19 cellular contexts compared by ENCODE assay signal in the genomic region with DNA sequence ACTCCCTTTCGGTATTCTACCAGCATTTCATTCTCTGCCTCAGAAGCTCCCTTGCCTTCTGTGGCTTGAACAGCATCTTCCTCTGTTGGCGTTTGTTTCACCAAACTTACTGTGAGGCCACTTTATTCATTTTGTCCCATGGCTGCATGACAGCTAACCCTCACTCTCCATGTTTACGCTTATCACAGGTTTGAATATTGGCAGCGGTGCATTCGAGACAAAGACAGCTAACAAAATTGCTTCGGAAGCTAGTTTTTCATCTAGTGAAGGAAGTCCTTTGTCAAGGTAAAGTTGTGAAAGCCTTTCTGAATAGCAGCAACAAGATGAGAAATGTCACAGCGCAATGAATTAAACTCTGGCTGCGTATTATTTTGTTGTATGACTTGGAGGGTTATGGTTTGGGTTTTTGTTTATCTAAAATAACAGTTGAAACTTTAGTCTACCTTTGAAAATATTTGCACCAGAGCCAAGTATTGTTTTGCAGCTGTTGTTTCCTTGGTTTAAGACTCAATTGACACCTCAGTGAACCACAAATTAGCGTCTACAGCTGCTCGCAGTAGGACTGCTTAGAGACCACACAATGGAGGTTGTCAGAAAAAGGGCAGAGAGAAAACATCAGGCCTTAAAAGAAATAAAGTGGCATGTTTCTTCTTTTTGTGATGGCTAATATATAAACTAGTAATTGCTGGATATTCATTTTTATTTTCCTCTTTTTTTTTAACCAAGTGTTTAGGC.
"Had no signal": no experiment of that assay in that cellular context is flagged by ENCODE, and none has a peak within 500 bp of the region (broad histone marks: within the 10 kb centered on the region; RNA-seq: fewer than 3 reads in every experiment).

No MANE protein-coding gene starts in this region.

- FAIRE-seq: endothelial cell of umbilical vein, islet of Langerhans had no signal

- H3K27me3 ChIP-seq: foreskin keratinocyte, heart left ventricle, right lobe of liver, spleen had no signal

- H3K36me3 Mint-ChIP-seq: natural killer cell treated with Interleukin-12 subunit alpha and Interleukin-12 subunit beta and Interleukin-15 and Interleukin-18, amount 100 ng/mL, for 72 hours had no signal

- ATAC-seq: activated CD8-positive, alpha-beta memory T cell treated with anti-CD3 and anti-CD28 coated beads, Interleukin-2, amount 10 ng/mL, durations not matched to agents 7 days and 5 days; activated naive CD4-positive, alpha-beta T cell treated with anti-CD3 and anti-CD28 coated beads, Interleukin-2, amount 50 U/mL, for 72 hours; foreskin keratinocyte; heart left ventricle; left lobe of liver; psoas muscle; right lobe of liver; stimulated activated naive B cell treated with anti-CD40 and anti-IgM and Interleukin-4, amounts not matched to agents 10 μg/mL and 1 μg/mL and 100 μg/mL, for 72 hours had no signal

- H3K4me3 ChIP-seq: heart left ventricle, psoas muscle, right lobe of liver, spleen had no signal

- H3K9me3 Mint-ChIP-seq: activated naive CD4-positive, alpha-beta T cell treated with anti-CD3 and anti-CD28 coated beads, Interleukin-2, amount 50 U/mL, for 72 hours; activated T-cell treated with anti-CD3 and anti-CD28 coated beads, Interleukin-2, amount 50 U/mL, for 24 hours; natural killer cell treated with Interleukin-12 subunit alpha and Interleukin-12 subunit beta and Interleukin-15 and Interleukin-18, amount 100 ng/mL, for 72 hours; stimulated activated naive B cell treated with anti-CD40 and anti-IgM and Interleukin-4, amounts not matched to agents 10 μg/mL and 1 μg/mL and 100 μg/mL, for 72 hours had no signal

- H3K27ac Mint-ChIP-seq: activated CD8-positive, alpha-beta memory T cell treated with anti-CD3 and anti-CD28 coated beads, Interleukin-2, amount 10 ng/mL, durations not matched to agents 7 days and 5 days; activated naive CD4-positive, alpha-beta T cell treated with anti-CD3 and anti-CD28 coated beads, Interleukin-2, amount 50 U/mL, for 72 hours; activated T-cell treated with anti-CD3 and anti-CD28 coated beads, Interleukin-2, amount 50 U/mL, for 24 hours; natural killer cell treated with Interleukin-12 subunit alpha and Interleukin-12 subunit beta and Interleukin-15 and Interleukin-18, amount 100 ng/mL, for 72 hours; stimulated activated naive B cell treated with anti-CD40 and anti-IgM and Interleukin-4, amounts not matched to agents 10 μg/mL and 1 μg/mL and 100 μg/mL, for 72 hours had no signal

- DNase-seq: activated CD4-positive, alpha-beta T cell treated with anti-CD3 and anti-CD28 coated beads, Interleukin-2, amount 50 U/mL, for 4 hours; activated CD4-positive, CD25-positive, alpha-beta regulatory T cell; activated CD8-positive, alpha-beta memory T cell treated with anti-CD3 and anti-CD28 coated beads, Interleukin-2, amount 10 ng/mL, durations not matched to agents 7 days and 5 days; activated effector memory CD4-positive, alpha-beta T cell treated with anti-CD3 and anti-CD28 coated beads, Interleukin-2, amount 50 U/mL, for 16 hours; activated T-cell treated with anti-CD3 and anti-CD28 coated beads, Interleukin-2, amount 50 U/mL, for 24 hours; amniotic stem cell; foreskin keratinocyte; heart left ventricle; mammary epithelial cell; psoas muscle; right lobe of liver; spleen; stimulated activated CD4-positive, alpha-beta T cell treated with anti-CD3 and anti-CD28 coated beads, Interleukin-1b, Interleukin-23, amount 100 ng/mL, for 48 hours; stimulated activated naive B cell treated with anti-CD40 and anti-IgM and Interleukin-4, amounts not matched to agents 10 μg/mL and 1 μg/mL and 100 μg/mL, for 72 hours had no signal

- H3K4me3 Mint-ChIP-seq: activated CD8-positive, alpha-beta memory T cell treated with anti-CD3 and anti-CD28 coated beads, Interleukin-2, amount 10 ng/mL, durations not matched to agents 7 days and 5 days; activated T-cell treated with anti-CD3 and anti-CD28 coated beads, Interleukin-2, amount 50 U/mL, for 24 hours; natural killer cell treated with Interleukin-12 subunit alpha and Interleukin-12 subunit beta and Interleukin-15 and Interleukin-18, amount 100 ng/mL, for 72 hours; stimulated activated naive B cell treated with anti-CD40 and anti-IgM and Interleukin-4, amounts not matched to agents 10 μg/mL and 1 μg/mL and 100 μg/mL, for 72 hours had no signal

- H3K9me3 ChIP-seq: heart left ventricle, psoas muscle, right lobe of liver, spleen had no signal

- H3K27me3 Mint-ChIP-seq: activated CD8-positive, alpha-beta memory T cell treated with anti-CD3 and anti-CD28 coated beads, Interleukin-2, amount 10 ng/mL, durations not matched to agents 7 days and 5 days; activated T-cell treated with anti-CD3 and anti-CD28 coated beads, Interleukin-2, amount 50 U/mL, for 24 hours; natural killer cell treated with Interleukin-12 subunit alpha and Interleukin-12 subunit beta and Interleukin-15 and Interleukin-18, amount 100 ng/mL, for 72 hours; stimulated activated naive B cell treated with anti-CD40 and anti-IgM and Interleukin-4, amounts not matched to agents 10 μg/mL and 1 μg/mL and 100 μg/mL, for 72 hours had no signal

- H3K4me1 ChIP-seq: foreskin keratinocyte, psoas muscle had no signal

- H3K27ac ChIP-seq: foreskin keratinocyte, heart left ventricle, psoas muscle, right lobe of liver, spleen had no signal
